In genomic region chr21:44300262-44300959, GRCh38 we compare ENCODE assay signal across 8 cellular contexts. TPM values are rescaled to one million over a fixed set of nuclear protein-coding genes. Genes with fewer than 3 reads are reported as not detected.
A peak's percentile ranks its signal among the peaks of the same experiment; 100 is the strongest.
DNase-seq lines count a peak whose midpoint lies in the region; ATAC-seq and TF ChIP-seq lines count a peak whose summit lies in the region.

No MANE protein-coding gene starts in this region.

- H3K27me3 ChIP-seq in A673 (replicated peaks; ENCODE audit: insufficient read depth, low read depth, low read length, poor library complexity): no peaks in the 10 kb centered on the region
- H3K27me3 ChIP-seq in neuron (ENCODE audit: insufficient read depth, low read length): no peaks in the 10 kb centered on the region
- H3K27me3 ChIP-seq in tibial artery: peaks cover 0 to 19% of the 10 kb centered on the region in 2 donors

- H3K4me1 ChIP-seq in A673 (ENCODE audit: insufficient read depth, low read length, poor library complexity, severe bottlenecking) (peaks cover 24% of the 10 kb centered on the region), neuron (ENCODE audit: insufficient read depth, low read length) (peaks cover 40% of the 10 kb centered on the region), tibial artery (peaks cover 0 to 65% (median 40%) of the 10 kb centered on the region in 4 donors)

- H3K36me3 ChIP-seq in A673 (ENCODE audit: insufficient read depth, low read length, poor library complexity, severe bottlenecking) (no peaks in the 10 kb centered on the region), neuron (ENCODE audit: insufficient read depth, low read length) (no peaks in the 10 kb centered on the region), tibial artery (no peaks in the 10 kb centered on the region)

- DNase-seq in A673 (ENCODE audit: low spot score) (peak; percentile 56), RPMI8226 (peak; percentile 71), foreskin melanocyte (peak; percentile 24), tibial artery (peak; percentile 73 to 88)
- DNase-seq in activated gamma-delta T cell treated with anti-CD3 and anti-CD28 coated beads, Interleukin-2, amount 50 U/mL, for 16 hours (ENCODE audit: low read depth): peak; percentile 20

- no peak for TF ChIP-seq CTCF in A673 (conservative IDR thresholded peaks at IDR 0.05; ENCODE audit: low read depth, low read length)
- TF ChIP-seq CTCF in tibial artery (IDR thresholded peaks at IDR 0.05): no peak

- CTCF ChIA-PET in A673 (lab: Charles Lee): interaction anchor here (0.6 kb wide), 1 partner anchor 224 kb away, joined by 3 read pairs; no protein-coding TSS in a partner anchor

- TSS peak; percentile 25 for BruUV-seq in A673 (replicated peaks; lab: Mats Ljungman, UMichigan)

- POLR2A ChIA-PET in A673 (lab: Charles Lee; ENCODE audit: low non-redundant PET): no interaction called here

- H2AFZ ChIP-seq in neuron (ENCODE audit: low read depth, low read length): no peak overlapping the region

- H3K4me3 ChIP-seq in A673 (ENCODE audit: low read depth, low read length, poor library complexity, severe bottlenecking) (peak overlapping the region; percentile 87), neuron (ENCODE audit: low read length) (peak overlapping the region; percentile 63), tibial artery (peak overlapping the region; percentile 83 to 98)

- ATAC-seq in GM18868 (IDR thresholded peaks at IDR 0.05; ENCODE audit: unreplicated experiment) (peak; percentile 24), HG03432 (IDR thresholded peaks at IDR 0.05; ENCODE audit: unreplicated experiment) (peak; percentile 28)

- peak overlapping the region; percentile 86 for H3K27ac ChIP-seq in A673 (ENCODE audit: low read depth, low read length, poor library complexity, severe bottlenecking)
- H3K27ac ChIP-seq in tibial artery: peak overlapping the region; percentile 85 to 92

- H3K9me3 ChIP-seq in A673 (ENCODE audit: low read depth, low read length, poor library complexity, severe bottlenecking): no peaks in the 10 kb centered on the region
- H3K9me3 ChIP-seq in neuron (ENCODE audit: low read length): no peaks in the 10 kb centered on the region
- no peaks in the 10 kb centered on the region for H3K9me3 ChIP-seq in tibial artery

- intact Hi-C loops in A673 (cut with micrococcal nuclease; ENCODE audit: unreplicated experiment) (no loop called here), tibial artery (cut with DNase I; ENCODE audit: low total_unique reads) (loop anchor here (10.0 kb wide), 1 partner anchor 494 kb away; no protein-coding TSS in a partner anchor)

RNA-seq across cellular contexts. Expression of gene PFKL, which starts 0.6 kb away (rescaled TPM):
- 112 and 122 TPM in 2 replicates for total RNA-seq in A673 (2021)

RNA-seq across cellular contexts. Expression of gene AIRE, which starts 14.7 kb away (rescaled TPM):
- not detected in 2 replicates for total RNA-seq in A673 (2021)

RNA-seq across cellular contexts. Expression of gene DNMT3L, which starts 38.7 kb away (rescaled TPM):
- total RNA-seq in A673 (2021): not detected in 2 replicates

RNA-seq across cellular contexts. Expression of gene CFAP410, which starts 38.8 kb away (rescaled TPM):
- 13.3 and 14.0 TPM in 2 replicates for total RNA-seq in A673 (2021)

RNA-seq across cellular contexts. Expression of gene TRPM2, which starts 53.0 kb away (rescaled TPM):
- 0.21 TPM in 1 of 2 replicates, not detected in the other for total RNA-seq in A673 (2021)

Comparison
In these comparisons a context has a peak if more than half of its experiments do, and no peak if none do; other contexts are left out.
1. Peak in every context shown above with its lines: DNase-seq, ATAC-seq, H3K4me3 ChIP-seq and H3K27ac ChIP-seq.
2. DNase-seq: peak in every context shown above with its lines; median percentile 80 in tibial artery; 71 in RPMI8226; 56 in A673; 24 in foreskin melanocyte; 20 in activated gamma-delta T cell treated with anti-CD3 and anti-CD28 coated beads, Interleukin-2, amount 50 U/mL, for 16 hours.